In genomic region chr2:120354935-120355845, GRCh38 we compare ENCODE assay signal across 26 cellular contexts. TPM values are rescaled to one million over a fixed set of nuclear protein-coding genes. Genes with fewer than 3 reads are reported as not detected.
"Had no signal": no experiment of that assay in that cellular context is flagged by ENCODE, and none has a peak within 500 bp of the region (broad histone marks: within the 10 kb centered on the region; RNA-seq: fewer than 3 reads in every experiment).

No MANE protein-coding gene starts in this region.

- ATAC-seq: left colon; left lung; natural killer cell; pancreas; right cardiac atrium; stimulated activated effector memory CD8-positive, alpha-beta T cell treated with anti-CD3 and anti-CD28 coated beads, Interleukin-12 subunit alpha, Interleukin-12 subunit beta, amount 100 ng/mL, for 72 hours; upper lobe of right lung had no signal

- H3K4me2 ChIP-seq: neural progenitor cell had no signal

- H3K9me3 ChIP-seq: left lung, pancreas, prostate gland, sigmoid colon, spleen, suprapubic skin, thoracic aorta, tibial artery, upper lobe of right lung had no signal

- H3K4me3 ChIP-seq: left lung, lung, neural progenitor cell, pancreas, prostate gland, sigmoid colon, spleen, suprapubic skin, thoracic aorta, tibial artery, upper lobe of right lung had no signal

- H3K27ac ChIP-seq: left lung, neural progenitor cell, pancreas, prostate gland, sigmoid colon, spleen, suprapubic skin, thoracic aorta, tibial artery, upper lobe of right lung had no signal

- H3K4me1 ChIP-seq: left lung, neural progenitor cell, pancreas, prostate gland, sigmoid colon, spleen, suprapubic skin, tibial artery, upper lobe of right lung had no signal

- H3K9ac ChIP-seq: neural progenitor cell had no signal

- DNase-seq: hippocampal formation; left colon; mesendoderm; naive B cell; natural killer cell; nephron progenitor cell; retina; right cardiac atrium; sigmoid colon; small intestine; spleen; stimulated activated CD4-positive, alpha-beta T cell treated with anti-CD3 and anti-CD28 coated beads, Interleukin-4, amount 100 ng/mL, for 24 hours; stimulated activated naive CD4-positive, alpha-beta T cell; tibial artery; trophoblast cell; upper lobe of right lung had no signal

- H3K27me3 ChIP-seq: pancreas, upper lobe of right lung had no signal

- FAIRE-seq: keratinocyte, pancreas, small intestine had no signal

- H3K36me3 ChIP-seq: left lung, neural progenitor cell, pancreas, sigmoid colon, spleen, thoracic aorta, upper lobe of right lung had no signal

RNA-seq across cellular contexts. Expression of gene INHBB, which starts 9.3 kb away (rescaled TPM):
- total RNA-seq: mesothelial cell of epicardium had no signal
- polyA plus RNA-seq: keratinocyte had no signal
